In the genomic region with DNA sequence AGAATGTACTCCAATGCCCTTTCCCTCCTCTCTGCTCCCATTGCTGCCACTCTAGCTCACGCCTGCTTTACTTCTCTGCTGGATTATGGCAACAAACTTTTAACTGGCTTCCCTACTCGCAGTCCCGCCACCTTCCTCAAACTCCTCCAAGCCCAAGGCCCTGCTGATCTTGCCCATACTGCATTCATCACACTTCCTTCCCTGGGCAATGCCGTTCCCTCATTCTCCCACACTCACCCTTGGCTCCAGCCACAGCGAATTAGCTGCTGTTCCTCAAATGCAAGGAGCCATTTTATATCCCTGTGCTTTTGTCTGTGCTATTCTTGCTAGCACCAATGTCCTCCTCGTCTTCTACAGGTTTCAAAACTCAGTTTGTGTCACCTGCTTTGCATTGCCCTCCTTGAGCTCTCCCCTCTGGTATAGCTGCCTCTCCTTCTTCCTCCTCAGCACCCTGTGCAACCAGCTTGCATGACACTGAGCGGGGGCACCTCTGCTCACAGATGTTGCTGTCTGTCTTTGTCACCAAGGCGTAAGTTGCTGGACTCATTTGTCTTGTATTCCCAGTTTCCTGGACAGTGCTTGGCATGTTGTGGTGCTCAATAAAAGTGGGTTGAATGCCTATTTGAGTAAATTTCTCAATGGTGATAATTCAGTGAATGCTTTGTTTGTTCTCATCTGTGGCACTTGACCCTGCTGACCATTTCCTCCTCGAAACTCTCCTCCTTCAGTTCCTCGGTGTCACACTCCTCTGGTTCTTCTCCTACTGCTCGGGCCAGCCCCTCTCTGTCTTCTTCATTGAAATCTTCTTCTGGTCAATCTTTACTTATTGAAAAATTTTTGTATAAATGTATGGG, we compare ENCODE assay signal across 13 cellular contexts. TPM values are rescaled to one million over a fixed set of nuclear protein-coding genes. Genes with fewer than 3 reads are reported as not detected.
A peak's percentile ranks its signal among the peaks of the same experiment; 100 is the strongest.
DNase-seq lines count a peak whose midpoint lies in the region; TF ChIP-seq lines count a peak whose summit lies in the region.
"Had no signal": no experiment of that assay in that cellular context is flagged by ENCODE, and none has a peak within 500 bp of the region (broad histone marks: within the 10 kb centered on the region; RNA-seq: fewer than 3 reads in every experiment).

No MANE protein-coding gene starts in this region.

- in situ Hi-C loops in GM13977 (cut with MboI; ENCODE audit: low pct_unique_long_range_greater_than_20kb, low sequenced_read_pairs, unreplicated experiment): no loop called here

- no peaks in the 10 kb centered on the region for H3K9me3 Mint-ChIP-seq in neural crest cell

- peak overlapping the region; percentile 3 for H3K27ac Mint-ChIP-seq in neural crest cell (ENCODE audit: unreplicated experiment)

- no peaks in the 10 kb centered on the region for H3K27me3 Mint-ChIP-seq in neural crest cell (ENCODE audit: low read depth)

- DNase-seq in COLO829 (ENCODE audit: low spot score) (peak; percentile 74), MV-4-11 (lab: John Stamatoyannopoulos, UW) (peak; percentile 18), coronary artery (ENCODE audit: low spot score) (peak; percentile 43), neural crest cell (ENCODE audit: low read depth, low spot score) (no peak), NCI-H510A treated with DMSO at 0.1 percent for 48 hours (lab: John Stamatoyannopoulos, UW) (no peak), GM13977 (ENCODE audit: low spot score) (no peak), dermis blood vessel endothelial cell (no peak), C1 segment of cervical spinal cord (lab: John Stamatoyannopoulos, UW) (no peak)
- DNase-seq: MG63, NCI-H187 treated with DMSO at 0.1 percent for 48 hours, NCI-H774, SK-N-SH had no signal

- TF ChIP-seq CTCF in coronary artery (IDR thresholded peaks at IDR 0.05) (no peak), neural crest cell (conservative IDR thresholded peaks at IDR 0.05) (no peak), GM13977 (IDR thresholded peaks at IDR 0.05; ENCODE audit: extremely low read depth, insufficient read depth, missing control alignments) (no peak)

- H3K4me3 Mint-ChIP-seq in neural crest cell: no peak overlapping the region

- no peak overlapping the region for H3K27ac ChIP-seq in coronary artery
- H3K27ac ChIP-seq: BLaER1 had no signal

- peaks cover 24% of the 10 kb centered on the region for H3K4me1 Mint-ChIP-seq in neural crest cell

- peaks cover 4% of the 10 kb centered on the region for H3K36me3 Mint-ChIP-seq in neural crest cell (ENCODE audit: low read depth)

- no peak overlapping the region for H3K4me3 ChIP-seq in coronary artery
- H3K4me3 ChIP-seq: BLaER1, MG63 had no signal

RNA-seq across cellular contexts. Expression of a gene that starts 22.4 kb away (rescaled TPM):
- total RNA-seq in neural crest cell (15.0 and 15.3 TPM in 2 replicates), dermis blood vessel endothelial cell (84.3 and 117 TPM in 2 replicates)

Comparison
In these comparisons a context has a peak if more than half of its experiments do, and no peak if none do; other contexts are left out.
1. DNase-seq: peak in COLO829 (single experiment), MV-4-11 (single experiment) and coronary artery (single experiment); none in neural crest cell (single experiment), NCI-H510A treated with DMSO at 0.1 percent for 48 hours (single experiment), GM13977 (single experiment), dermis blood vessel endothelial cell (single experiment) and C1 segment of cervical spinal cord (0 of 14).